Comparison of ENCODE assay signal across 8 cellular contexts in genomic region chr4:14856076-14856926, GRCh38.
DNase-seq lines count a peak whose midpoint lies in the region; ATAC-seq and TF ChIP-seq lines count a peak whose summit lies in the region.

No MANE protein-coding gene starts in this region.

- DNase-seq in ACHN (peak; percentile 88), T1000 (lab: John Stamatoyannopoulos, UW) (peak; percentile 93), epithelial cell of esophagus (ENCODE audit: low read depth) (peak; percentile 99), sigmoid colon (peak; percentile 87), spleen (no peak), occipital lobe (lab: John Stamatoyannopoulos, UW) (no peak)

- H3K4me1 ChIP-seq in sigmoid colon (peaks cover 0 to 50% (median 27%) of the 10 kb centered on the region in 4 donors), spleen (peaks cover 0 to 13% (median 0%) of the 10 kb centered on the region in 6 donors)

- intact Hi-C loops in sigmoid colon (cut with DNase I), result no loop called here
- intact Hi-C loops in spleen (cut with DNase I; ENCODE audit: low total_unique reads), result no loop called here

- H3K4me3 ChIP-seq in epithelial cell of esophagus (ENCODE audit: low read length), result no peak overlapping the region
- H3K4me3 ChIP-seq in sigmoid colon, result no peak overlapping the region
- H3K4me3 ChIP-seq in spleen, result no peak overlapping the region

- H3K27ac ChIP-seq in sigmoid colon (peak overlapping the region; percentile 47 to 82 (median 80)), spleen (no peak overlapping the region)

- no peak for TF ChIP-seq POLR2A in sigmoid colon (IDR thresholded peaks at IDR 0.05)
- no peak for TF ChIP-seq POLR2A in spleen (IDR thresholded peaks at IDR 0.05)

- H3K9me3 ChIP-seq in sigmoid colon, result no peaks in the 10 kb centered on the region
- H3K9me3 ChIP-seq in spleen, result no peaks in the 10 kb centered on the region

- ATAC-seq in GM19043 (IDR thresholded peaks at IDR 0.05; ENCODE audit: low read depth, unreplicated experiment) (peak; percentile 94), HG03175 (IDR thresholded peaks at IDR 0.05; ENCODE audit: unreplicated experiment) (peak; percentile 91)

- H3K36me3 ChIP-seq in sigmoid colon (no peaks in the 10 kb centered on the region), spleen (no peaks in the 10 kb centered on the region)

- in situ Hi-C loops in ACHN (cut with HindIII; ENCODE audit: low pct_ligation_motif_present, low pct_unique_long_range_greater_than_20kb, low sequenced_read_pairs), result no loop called here

- TF ChIP-seq CTCF in epithelial cell of esophagus (IDR thresholded peaks at IDR 0.05; ENCODE audit: insufficient read depth, low read depth, low read length, missing control alignments) (no peak), sigmoid colon (IDR thresholded peaks at IDR 0.05) (no peak), spleen (IDR thresholded peaks at IDR 0.05 in 8 of 11, conservative IDR thresholded peaks at IDR 0.05 in 3 of 11) (no peak)

- H3K27me3 ChIP-seq in sigmoid colon (no peaks in the 10 kb centered on the region), spleen (replicated peaks in 1 of 7) (no peaks in the 10 kb centered on the region)

- WGBS in sigmoid colon, 2 donors, result 20 to 44% methylated on average over 5 of the region's 5 CpGs
- 37 to 65% (median 54%) methylated on average over 5 of the region's 5 CpGs for whole genome bisulfite sequencing in spleen, 5 donors

- peak in 1 of 4 donors; percentile 75 for TF ChIP-seq EP300 in sigmoid colon (IDR thresholded peaks at IDR 0.05)

Comparison
In these comparisons a context has a peak if more than half of its experiments do, and no peak if none do; other contexts are left out.
1. DNase-seq: peak in ACHN (single experiment), T1000 (single experiment), epithelial cell of esophagus (single experiment) and sigmoid colon (single experiment); none in spleen (single experiment) and occipital lobe (single experiment).
2. H3K27ac ChIP-seq: peak in sigmoid colon (4 of 4); none in spleen (0 of 8).